ENCODE assay signal across 8 cellular contexts in the genomic region with DNA sequence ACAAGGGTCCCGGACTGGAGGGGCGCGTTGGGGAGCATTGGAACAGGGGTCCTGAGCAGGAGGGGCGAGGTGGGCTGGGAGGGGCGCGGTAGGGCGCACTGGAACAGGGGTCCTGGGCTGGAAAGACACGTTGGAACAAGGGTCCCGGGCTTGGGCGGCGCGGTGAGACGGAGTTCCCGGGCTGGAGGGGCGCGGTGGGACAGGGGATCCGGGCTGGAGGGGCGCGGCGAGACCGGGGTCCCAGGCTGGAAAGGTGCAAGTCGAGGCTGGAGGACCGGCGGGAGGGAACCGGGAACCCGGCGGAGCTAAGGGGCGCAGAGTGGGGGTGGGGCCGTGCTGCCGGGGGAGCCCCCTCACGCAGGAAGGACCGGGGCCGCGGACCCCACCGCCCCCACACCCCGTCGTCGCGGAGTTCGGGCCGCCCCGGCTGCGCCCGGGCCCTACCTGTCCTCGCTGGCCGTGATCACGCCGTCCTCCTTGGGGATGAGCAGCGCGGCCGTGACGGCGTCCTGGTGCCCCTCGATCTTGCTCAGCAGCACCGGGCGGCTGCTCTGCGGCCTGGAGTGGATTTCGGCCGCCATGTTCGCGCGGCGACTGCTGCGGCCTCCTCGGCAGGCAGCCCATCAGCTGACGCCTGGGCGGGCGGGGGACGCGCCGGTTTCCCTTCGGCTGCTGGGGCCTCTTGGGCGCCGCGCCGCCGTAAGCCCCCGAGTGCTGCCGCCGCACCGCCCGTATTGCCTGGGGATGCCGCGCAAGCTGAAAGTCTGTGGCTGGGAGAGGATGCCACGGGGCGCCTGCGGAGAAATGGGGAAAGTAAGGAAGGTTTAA. TPM values are rescaled to one million over a fixed set of nuclear protein-coding genes. Genes with fewer than 3 reads are reported as not detected.
A peak's percentile ranks its signal among the peaks of the same experiment; 100 is the strongest.
DNase-seq lines count a peak whose midpoint lies in the region; ATAC-seq and TF ChIP-seq lines count a peak whose summit lies in the region.

TSS of gene WDFY1 (minus strand) at position 632 of the 828 bp plus-strand sequence. CDS start at position 581, 51 bp downstream.

- H4K20me1 ChIP-seq in IMR-90 (ENCODE audit: insufficient read depth, low read length): peaks cover 17% of the 10 kb centered on the region

- H2AFZ ChIP-seq in IMR-90 (replicated peaks; ENCODE audit: low read length, poor library complexity): peak within 1 kb of the TSS; percentile 99

- H4K91ac ChIP-seq in IMR-90 (ENCODE audit: insufficient read depth, low read depth, low read length): peak within 1 kb of the TSS; percentile 94

- H2BK5ac ChIP-seq in IMR-90 (ENCODE audit: low read depth, low read length, poor library complexity, severe bottlenecking): peak within 1 kb of the TSS; percentile 97

- H3K79me1 ChIP-seq in IMR-90 (ENCODE audit: low read depth in 1 of 2, low read length in 2 of 2): peaks cover 7 to 29% of the 10 kb centered on the region in 2 experiments

- CTCF ChIA-PET in IMR-90 (lab: Yijun Ruan, JAX) (no interaction called here), Panc1 (lab: Charles Lee) (no interaction called here)

- in situ Hi-C loops in IMR-90 (cut with MboI; ENCODE audit: low sequenced_read_pairs): no loop called here
- in situ Hi-C loops in Panc1 (cut with HindIII; ENCODE audit: low pct_unique_long_range_greater_than_20kb, low sequenced_read_pairs): no loop called here

- intact Hi-C loops in IMR-90 (cut with micrococcal nuclease) (loop anchor here (10.0 kb wide), 1 partner anchor 250 kb away; no protein-coding TSS in a partner anchor), Panc1 (cut with micrococcal nuclease; ENCODE audit: unreplicated experiment) (no loop called here)

- H3K14ac ChIP-seq in IMR-90 (replicated peaks; ENCODE audit: low read depth, low read length): peak within 1 kb of the TSS; percentile 94

- H2BK15ac ChIP-seq in IMR-90 (ENCODE audit: low read depth, low read length): 0 out of 3 replicates have a peak within 1 kb of the TSS, but pooled peaks have one; percentile 39

- H3K9me3 ChIP-seq in IMR-90 (ENCODE audit: control insufficient read depth, insufficient read depth, low read length): no peaks in the 10 kb centered on the region
- H3K9me3 ChIP-seq in Panc1 (ENCODE audit: control insufficient read depth, insufficient read depth, low read depth, low read length): no peaks in the 10 kb centered on the region
- no peaks in the 10 kb centered on the region for H3K9me3 ChIP-seq in esophagus (ENCODE audit: control insufficient read depth in 2 of 2, insufficient read depth in 1 of 2, low read depth in 1 of 2, low read length in 1 of 2)
- H3K9me3 ChIP-seq in muscle layer of colon (ENCODE audit: low read length): no peaks in the 10 kb centered on the region

- peaks cover 9% of the 10 kb centered on the region for H3K4me1 ChIP-seq in IMR-90 (ENCODE audit: control insufficient read depth, insufficient read depth, low read length)
- H3K4me1 ChIP-seq in Panc1 (ENCODE audit: control insufficient read depth, insufficient read depth, low read length): peaks cover 16% of the 10 kb centered on the region
- H3K4me1 ChIP-seq in esophagus (ENCODE audit: control insufficient read depth in 2 of 2, insufficient read depth in 2 of 2, low read length in 1 of 2): peaks cover 3 to 10% of the 10 kb centered on the region in 2 donors
- peaks cover 14% of the 10 kb centered on the region for H3K4me1 ChIP-seq in muscle layer of colon (ENCODE audit: insufficient read depth, low read length)

- peak within 1 kb of the TSS; percentile 92 for H3K4me3 Mint-ChIP-seq in activated T-cell treated with anti-CD3 and anti-CD28 coated beads, Interleukin-2, amount 50 U/mL, for 4 hours

- peak within 1 kb of the TSS; percentile 82 to 91; a peak in 3 of 4 replicates for H4K8ac ChIP-seq in IMR-90 (ENCODE audit: low read depth in 2 of 2, low read length in 2 of 2)

- TF ChIP-seq RAD21 in IMR-90 (IDR thresholded peaks at IDR 0.05; ENCODE audit: low read length): peak; percentile 33

- no peak for TF ChIP-seq CTCF in IMR-90 (conservative IDR thresholded peaks at IDR 0.05; ENCODE audit: low read depth, low read length)
- no peak for TF ChIP-seq CTCF in Panc1 (IDR thresholded peaks at IDR 0.05)

- H3K9ac ChIP-seq in IMR-90 (ENCODE audit: low read depth, low read length): peak within 1 kb of the TSS; percentile 94
- H3K9ac ChIP-seq in muscle layer of colon (ENCODE audit: low read length): peak within 1 kb of the TSS; percentile 61

- dilution Hi-C loops in IMR-90 (cut with HindIII; ENCODE audit: low sequenced_read_pairs, unreplicated experiment): no loop called here

- no peaks in the 10 kb centered on the region for H3K27me3 Mint-ChIP-seq in activated T-cell treated with anti-CD3 and anti-CD28 coated beads, Interleukin-2, amount 50 U/mL, for 4 hours (ENCODE audit: low read depth)

- peak within 1 kb of the TSS; percentile 87 for H2BK120ac ChIP-seq in IMR-90 (ENCODE audit: low read depth, low read length)

- H3K4me3 ChIP-seq in IMR-90 (ENCODE audit: insufficient read depth, low read depth, low read length): peak within 1 kb of the TSS; percentile 91
- peak within 1 kb of the TSS; percentile 83 to 87 for H3K4me3 ChIP-seq in Panc1 (ENCODE audit: low read depth in 2 of 2, low read length in 2 of 2)
- peak within 1 kb of the TSS; percentile 83 to 99 for H3K4me3 ChIP-seq in esophagus (ENCODE audit: low read depth in 1 of 2, low read length in 2 of 2)
- peak within 1 kb of the TSS; percentile 78 to 98 for H3K4me3 ChIP-seq in muscle layer of colon (ENCODE audit: low read depth in 1 of 2, low read length in 2 of 2)

- peak within 1 kb of the TSS; percentile 98 for H3K4ac ChIP-seq in IMR-90 (ENCODE audit: low read depth, low read length)

- no peak within 1 kb of the TSS for H2BK20ac ChIP-seq in IMR-90 (ENCODE audit: low read depth, low read length)

- H3K27ac ChIP-seq in IMR-90 (ENCODE audit: insufficient read depth, low read length) (peak within 1 kb of the TSS; percentile 98), Panc1 (ENCODE audit: low read length) (peak within 1 kb of the TSS; percentile 83), esophagus (ENCODE audit: low read depth in 2 of 2, low read length in 1 of 2) (peak within 1 kb of the TSS; percentile 78 to 86), muscle layer of colon (ENCODE audit: low read depth, low read length) (peak within 1 kb of the TSS; percentile 73)

- peak; percentile 87 for TF ChIP-seq POLR2A in IMR-90 (IDR thresholded peaks at IDR 0.05; ENCODE audit: low read depth, low read length)

- 0% methylated on average over 35 of the region's 87 CpGs; no CpG with 5 or more reads in 1 of the 2 experiments for WGBS in IMR-90 (ENCODE audit: extremely low coverage in 2 of 2, insufficient read length in 1 of 2), 2 experiments
- WGBS in esophagus, 2 donors: 0 to 1% methylated on average over 62 to 87 of the region's 87 CpGs

- H3K56ac ChIP-seq in IMR-90 (ENCODE audit: extremely low read depth, insufficient read depth, low read length): peak within 1 kb of the TSS; percentile 56

- BruUV-seq in IMR-90 (replicated peaks; lab: Mats Ljungman, UMichigan): no TSS peak
- no TSS peak for BruUV-seq in Panc1 (replicated peaks; lab: Mats Ljungman, UMichigan)

- DNase-seq in DMS153 treated with DMSO at 0.1 percent for 48 hours (lab: John Stamatoyannopoulos, UW; ENCODE audit: unreplicated experiment) (peak; percentile 59), IMR-90 (peak; percentile 86), Panc1 (ENCODE audit: low read depth, low spot score) (peak; percentile 20)
- DNase-seq in activated T-cell treated with anti-CD3 and anti-CD28 coated beads, Interleukin-2, amount 50 U/mL, for 4 hours: peak; percentile 72
- DNase-seq in stimulated activated CD8-positive, alpha-beta memory T cell treated with anti-CD3 and anti-CD28 coated beads, Interleukin-7, amount 100 ng/mL, for 1 hour (ENCODE audit: low read depth in 2 of 2): peak; percentile 51 to 56

- ATAC-seq in GM21529 (IDR thresholded peaks at IDR 0.05; ENCODE audit: unreplicated experiment) (peak; percentile 78), IMR-90 (ENCODE audit: low read depth) (peak; percentile 87), Panc1 (peak; percentile 96)
- ATAC-seq in activated T-cell treated with anti-CD3 and anti-CD28 coated beads, Interleukin-2, amount 50 U/mL, for 4 hours: peak; percentile 60 to 67

- H3K27me3 ChIP-seq in IMR-90 (ENCODE audit: control insufficient read depth, insufficient read depth, low read length) (no peaks in the 10 kb centered on the region), Panc1 (ENCODE audit: control insufficient read depth, insufficient read depth, low read length) (no peaks in the 10 kb centered on the region), esophagus (ENCODE audit: control insufficient read depth in 1 of 2, insufficient read depth in 2 of 2, low read length in 2 of 2) (no peaks in the 10 kb centered on the region), muscle layer of colon (ENCODE audit: control insufficient read depth in 1 of 2, insufficient read depth in 2 of 2, low read length in 2 of 2) (no peaks in the 10 kb centered on the region)

- H3K18ac ChIP-seq in IMR-90 (ENCODE audit: low read depth, low read length): peak within 1 kb of the TSS; percentile 84; the same call in 1 of the 2 replicates

- peaks cover 11% of the 10 kb centered on the region for H3K9me1 ChIP-seq in IMR-90 (ENCODE audit: insufficient read depth, low read length)

- POLR2A ChIA-PET in IMR-90 (lab: Charles Lee; ENCODE audit: unreplicated experiment) (interaction anchor here (0.6 kb wide), 1 partner anchor 51 kb away, joined by 3 read pairs; no protein-coding TSS in a partner anchor), Panc1 (lab: Charles Lee) (no interaction called here)

- peak within 1 kb of the TSS; percentile 98 for H2AK9ac ChIP-seq in IMR-90 (replicated peaks; ENCODE audit: low read depth, low read length, poor library complexity)

- H2AK5ac ChIP-seq in IMR-90 (ENCODE audit: low read depth, low read length): peak within 1 kb of the TSS; percentile 86

- peak within 1 kb of the TSS; percentile 73 for H4K5ac ChIP-seq in IMR-90 (ENCODE audit: low read depth, low read length)

- H3K4me1 Mint-ChIP-seq in activated T-cell treated with anti-CD3 and anti-CD28 coated beads, Interleukin-2, amount 50 U/mL, for 4 hours (ENCODE audit: low read depth): peaks cover 53% of the 10 kb centered on the region

- H3K36me3 Mint-ChIP-seq in activated T-cell treated with anti-CD3 and anti-CD28 coated beads, Interleukin-2, amount 50 U/mL, for 4 hours (ENCODE audit: insufficient read depth): peaks cover 8% of the 10 kb centered on the region

- peaks cover 4% of the 10 kb centered on the region for H3K9me3 Mint-ChIP-seq in activated T-cell treated with anti-CD3 and anti-CD28 coated beads, Interleukin-2, amount 50 U/mL, for 4 hours

- H3K23ac ChIP-seq in IMR-90 (ENCODE audit: low read depth, low read length): peak within 1 kb of the TSS; percentile 96

- H3K4me2 ChIP-seq in IMR-90 (ENCODE audit: low read depth, low read length): peak within 1 kb of the TSS; percentile 95

- H3K36me3 ChIP-seq in IMR-90 (ENCODE audit: control insufficient read depth, insufficient read depth, low read length): no peaks in the 10 kb centered on the region
- H3K36me3 ChIP-seq in Panc1 (ENCODE audit: control insufficient read depth, insufficient read depth, low read length): no peaks in the 10 kb centered on the region; the same call in 1 of the 2 replicates
- H3K36me3 ChIP-seq in esophagus (ENCODE audit: control insufficient read depth in 2 of 2, insufficient read depth in 2 of 2, low read length in 1 of 2): no peaks in the 10 kb centered on the region
- no peaks in the 10 kb centered on the region for H3K36me3 ChIP-seq in muscle layer of colon (ENCODE audit: insufficient read depth, low read length)

RNA-seq across cellular contexts. Expression of gene WDFY1, which starts in this region (rescaled TPM):
- 93.6 and 115 TPM in 2 replicates for total RNA-seq in IMR-90 (2012; rRNA removed)
- 29.5 and 35.6 TPM in 2 replicates for polyA plus RNA-seq in IMR-90 (2012; rRNA removed)
- 11.5 and 21.4 TPM in 2 replicates for polyA plus RNA-seq in IMR-90 (2012; cell fraction: cytosol; rRNA removed)
- polyA plus RNA-seq in IMR-90 (2012; cell fraction: nucleus; rRNA removed; ENCODE audit: low replicate concordance): 77.1 and 110 TPM in 2 replicates
- 48.5 TPM for total RNA-seq in Panc1 (2021; ENCODE audit: unreplicated experiment)
- polyA plus RNA-seq in Panc1 (2012; ENCODE audit: insufficient read length): 47.8 TPM
- total RNA-seq in activated T-cell treated with anti-CD3 and anti-CD28 coated beads, Interleukin-2, amount 50 U/mL, for 4 hours: 10 to 100 TPM; 21.3 to 32.8 (median 23.2) TPM
- polyA plus RNA-seq in esophagus: 1 to 10 TPM; 5.0 to 8.7 TPM

Comparison
In these comparisons a context has a peak if more than half of its experiments do, and no peak if none do; other contexts are left out.
1. Peak in every context shown above with its lines: DNase-seq, ATAC-seq, H3K4me3 ChIP-seq and H3K27ac ChIP-seq.
2. DNase-seq: peak in every context shown above with its lines; median percentile 86 in IMR-90; 72 in activated T-cell treated with anti-CD3 and anti-CD28 coated beads, Interleukin-2, amount 50 U/mL, for 4 hours; 59 in DMS153 treated with DMSO at 0.1 percent for 48 hours; 54 in stimulated activated CD8-positive, alpha-beta memory T cell treated with anti-CD3 and anti-CD28 coated beads, Interleukin-7, amount 100 ng/mL, for 1 hour; 20 in Panc1.